In genomic region chr3:11199902-11200678, GRCh38 we compare ENCODE assay signal across 21 cellular contexts. TPM values are rescaled to one million over a fixed set of nuclear protein-coding genes. Genes with fewer than 3 reads are reported as not detected.
DNase-seq lines count a peak whose midpoint lies in the region; ATAC-seq and TF ChIP-seq lines count a peak whose summit lies in the region.
"Had no signal": no experiment of that assay in that cellular context is flagged by ENCODE, and none has a peak within 500 bp of the region (broad histone marks: within the 10 kb centered on the region; RNA-seq: fewer than 3 reads in every experiment).

No MANE protein-coding gene starts in this region.

- DNase-seq in mammary epithelial cell = peak; percentile 55
- DNase-seq in MCF 10A (ENCODE audit: unreplicated experiment) = no peak
- no peak for DNase-seq in WTC11 (ENCODE audit: low spot score)
- no peak for DNase-seq in upper lobe of right lung
- no peak for DNase-seq in trophoblast cell
- DNase-seq in cerebellar cortex (ENCODE audit: low spot score) = no peak
- DNase-seq: activated gamma-delta T cell; BE2C; kidney; NCI-H1105; NCI-H2081 treated with DMSO at 0.1 percent for 48 hours; NK-92 treated with Interleukin-12 subunit alpha and Interleukin-12 subunit beta, amount 100 ng/mL, for 24 hours; PC-9; SIG-M5; T-cell had no signal

- H3K18ac ChIP-seq in trophoblast cell (ENCODE audit: low read length) = no peak overlapping the region

- in situ Hi-C loops in mammary epithelial cell (cut with MboI; ENCODE audit: low sequenced_read_pairs in 2 of 2) = loop anchor here (10.0 to 25.0 kb wide), 2 partner anchors 135 to 438 kb away; no protein-coding TSS in a partner anchor

- no peak overlapping the region for H3K14ac ChIP-seq in trophoblast cell (ENCODE audit: low read length)

- no peak overlapping the region for H3K4me3 ChIP-seq in mammary epithelial cell (replicated peaks in 1 of 3; ENCODE audit: insufficient read depth in 1 of 3, low read depth in 2 of 3, low read length in 3 of 3)
- H3K4me3 ChIP-seq in upper lobe of right lung = no peak overlapping the region
- H3K4me3 ChIP-seq in trophoblast cell (ENCODE audit: low read depth, low read length) = no peak overlapping the region
- H3K4me3 ChIP-seq: A549, breast epithelium, PC-9, skin epidermis had no signal

- H3K27me3 Mint-ChIP-seq in MCF 10A (ENCODE audit: insufficient read depth, unreplicated experiment) = no peaks in the 10 kb centered on the region
- H3K27me3 Mint-ChIP-seq in WTC11 (ENCODE audit: low read depth) = no peaks in the 10 kb centered on the region

- H3K36me3 ChIP-seq in mammary epithelial cell (ENCODE audit: insufficient read depth, low read length) = no peaks in the 10 kb centered on the region
- no peaks in the 10 kb centered on the region for H3K36me3 ChIP-seq in upper lobe of right lung
- no peaks in the 10 kb centered on the region for H3K36me3 ChIP-seq in trophoblast cell (ENCODE audit: control insufficient read depth in 1 of 2, insufficient read depth in 2 of 2, low read length in 2 of 2)
- H3K36me3 ChIP-seq: BE2C, breast epithelium had no signal

- 94% methylated on average over 3 of the region's 4 CpGs for WGBS in mammary epithelial cell (ENCODE audit: low coverage, missing lambda C conversion rate)
- WGBS in trophoblast cell (ENCODE audit: extremely low coverage, insufficient coverage, insufficient read length) = no CpG with 5 or more reads among the region's 4 CpGs

- H3K4me1 Mint-ChIP-seq in MCF 10A (ENCODE audit: insufficient read depth, unreplicated experiment) (peaks cover 33% of the 10 kb centered on the region), WTC11 (peaks cover 26% of the 10 kb centered on the region)

- H3K9me3 Mint-ChIP-seq in MCF 10A (ENCODE audit: unreplicated experiment) (no peaks in the 10 kb centered on the region), WTC11 (0 out of 2 replicates have a peak, but pooled peaks cover 3% of the 10 kb centered on the region)
- H3K9me3 Mint-ChIP-seq: T-cell had no signal

- H3K27ac ChIP-seq in mammary epithelial cell (ENCODE audit: insufficient read depth, low read depth, low read length) (no peak overlapping the region), upper lobe of right lung (peak overlapping the region; percentile 2), trophoblast cell (ENCODE audit: low read depth, low read length) (no peak overlapping the region)
- H3K27ac ChIP-seq: PC-9 had no signal

- H3K79me1 ChIP-seq in trophoblast cell (ENCODE audit: low read length) = peaks cover 4% of the 10 kb centered on the region

- POLR2A ChIA-PET in MCF 10A (lab: Yijun Ruan, JAX) = interaction anchor here (0.7 to 2.6 kb wide), 4 partner anchors 12 to 139 kb away, joined by 3 to 11 read pairs (median 5); partner anchors contain the start of gene ATG7
- POLR2A ChIA-PET in WTC11 (lab: Charles Lee) = no interaction called here

- intact Hi-C loops in mammary epithelial cell (cut with micrococcal nuclease) (no loop called here), MCF 10A (cut with micrococcal nuclease) (loop anchor here (2.0 kb wide), 1 partner anchor 15 kb away; no protein-coding TSS in a partner anchor), upper lobe of right lung (cut with DNase I) (no loop called here)

- CTCF ChIA-PET in mammary epithelial cell (lab: Charles Lee; ENCODE audit: low non-redundant PET) = no interaction called here
- CTCF ChIA-PET in MCF 10A (lab: Yijun Ruan, JAX) = interaction anchor here (0.6 to 2.7 kb wide), 5 partner anchors 22 to 249 kb away, joined by 3 to 11 read pairs (median 3); no protein-coding TSS in a partner anchor
- CTCF ChIA-PET in WTC11 (lab: Charles Lee) = interaction anchor here (1.9 to 2.0 kb wide), 2 partner anchors 45 to 139 kb away, joined by 6 to 9 read pairs; partner anchors contain the start of gene HRH1

- dilution Hi-C loops in mammary epithelial cell (cut with HindIII; ENCODE audit: low sequenced_read_pairs) = no loop called here

- H3K4me1 ChIP-seq in mammary epithelial cell (ENCODE audit: insufficient read depth, low read length) (peaks cover 38% of the 10 kb centered on the region), upper lobe of right lung (peaks cover 26% of the 10 kb centered on the region), trophoblast cell (ENCODE audit: control insufficient read depth in 1 of 2, insufficient read depth in 2 of 2, low read length in 2 of 2) (peaks cover 0 to 12% of the 10 kb centered on the region in 2 experiments)
- H3K4me1 ChIP-seq: BE2C, breast epithelium had no signal

- no peaks in the 10 kb centered on the region for H4K20me1 ChIP-seq in mammary epithelial cell (ENCODE audit: insufficient read depth, low read length)

- no peak overlapping the region for H3K23ac ChIP-seq in trophoblast cell (ENCODE audit: low read length)

- H3K27ac Mint-ChIP-seq in MCF 10A (ENCODE audit: low read depth, unreplicated experiment) = no peak overlapping the region
- no peak overlapping the region for H3K27ac Mint-ChIP-seq in WTC11
- H3K27ac Mint-ChIP-seq: T-cell had no signal

- TF ChIP-seq CTCF in mammary epithelial cell (conservative IDR thresholded peaks at IDR 0.05 in 1 of 2, IDR thresholded peaks at IDR 0.05 in 1 of 2; ENCODE audit: extremely low read depth in 1 of 2, insufficient read depth in 1 of 2, low read depth in 1 of 2, low read length in 2 of 2) = no peak
- no peak for TF ChIP-seq CTCF in MCF 10A (IDR thresholded peaks at IDR 0.05; ENCODE audit: unreplicated experiment)
- TF ChIP-seq CTCF in WTC11 (IDR thresholded peaks at IDR 0.05) = no peak
- TF ChIP-seq CTCF in upper lobe of right lung (IDR thresholded peaks at IDR 0.05) = no peak

- no peak overlapping the region for H2AK5ac ChIP-seq in trophoblast cell (ENCODE audit: low read length)

- H3K36me3 Mint-ChIP-seq in MCF 10A (ENCODE audit: insufficient read depth, unreplicated experiment) = peaks cover 18% of the 10 kb centered on the region
- H3K36me3 Mint-ChIP-seq in WTC11 = no peaks in the 10 kb centered on the region
- H3K36me3 Mint-ChIP-seq: T-cell had no signal

- H2BK12ac ChIP-seq in trophoblast cell (ENCODE audit: low read length) = no peak overlapping the region

- H3K9me3 ChIP-seq in mammary epithelial cell (replicated peaks; ENCODE audit: insufficient read depth, low read length) (no peaks in the 10 kb centered on the region), upper lobe of right lung (no peaks in the 10 kb centered on the region), trophoblast cell (ENCODE audit: insufficient read depth, low read depth, low read length) (peaks cover 2% of the 10 kb centered on the region)
- H3K9me3 ChIP-seq: A549, BE2C, breast epithelium had no signal

- no peaks in the 10 kb centered on the region for H3K27me3 ChIP-seq in mammary epithelial cell (ENCODE audit: insufficient read depth, low read length)
- no peaks in the 10 kb centered on the region for H3K27me3 ChIP-seq in upper lobe of right lung
- H3K27me3 ChIP-seq in trophoblast cell (ENCODE audit: insufficient read depth, low read length) = no peaks in the 10 kb centered on the region
- H3K27me3 ChIP-seq: BE2C, breast epithelium had no signal

- no peak overlapping the region for H4K12ac ChIP-seq in trophoblast cell (ENCODE audit: low read depth, low read length)

- no peak overlapping the region for H3K4me3 Mint-ChIP-seq in MCF 10A (ENCODE audit: unreplicated experiment)
- no peak overlapping the region for H3K4me3 Mint-ChIP-seq in WTC11
- H3K4me3 Mint-ChIP-seq: T-cell had no signal

- no peak overlapping the region for H4K8ac ChIP-seq in trophoblast cell (ENCODE audit: low read depth, low read length)

- no peak overlapping the region for H3K9ac ChIP-seq in mammary epithelial cell (ENCODE audit: insufficient read depth, low read length)
- H3K9ac ChIP-seq in trophoblast cell (ENCODE audit: low read length) = no peak overlapping the region

- no peak overlapping the region for H3K4ac ChIP-seq in trophoblast cell (ENCODE audit: low read depth, low read length)

- BruUV-seq in mammary epithelial cell (replicated peaks; lab: Mats Ljungman, UMichigan) (no TSS peak), MCF 10A (replicated peaks; lab: Mats Ljungman, UMichigan) (no TSS peak)

- H4K91ac ChIP-seq in trophoblast cell (ENCODE audit: low read depth, low read length) = no peak overlapping the region

- H2AFZ ChIP-seq in mammary epithelial cell (ENCODE audit: low read depth, low read length) (no peak overlapping the region), trophoblast cell (ENCODE audit: insufficient read depth, low read length, poor library complexity) (no peak overlapping the region)
- H2AFZ ChIP-seq: PC-9 had no signal

- no peak overlapping the region for H2BK5ac ChIP-seq in trophoblast cell (ENCODE audit: low read depth, low read length, poor library complexity)

- H2BK120ac ChIP-seq in trophoblast cell (ENCODE audit: insufficient read depth, low read length, poor library complexity) = no peak overlapping the region

- H3K79me2 ChIP-seq in mammary epithelial cell (ENCODE audit: insufficient read depth, low read length) (no peaks in the 10 kb centered on the region), trophoblast cell (ENCODE audit: control insufficient read depth, insufficient read depth, low read length, poor library complexity) (no peaks in the 10 kb centered on the region)

- H3K4me2 ChIP-seq in mammary epithelial cell (ENCODE audit: insufficient read depth, low read depth, low read length) (no peak overlapping the region), trophoblast cell (ENCODE audit: low read length) (no peak overlapping the region)
- H3K4me2 ChIP-seq: A549, PC-9 had no signal

- ATAC-seq in WTC11 = no peak
- ATAC-seq in esophagus mucosa = peak; percentile 28
- no peak for ATAC-seq in upper lobe of right lung
- no peak for ATAC-seq in HG03097 (IDR thresholded peaks at IDR 0.05; ENCODE audit: low FRiP score, unreplicated experiment)
- ATAC-seq: A549; activated CD4-positive, CD25-positive, alpha-beta regulatory T cell treated with anti-CD3 and anti-CD28 coated beads, Interleukin-2, amount 50 U/mL, for 24 hours; T-cell had no signal

RNA-seq across cellular contexts. Expression of gene HRH1, which starts 45.8 kb away (rescaled TPM):
- total RNA-seq in mammary epithelial cell (under 1 TPM; 0.28 to 0.33 TPM), MCF 10A (2022) (11.0 and 14.8 TPM in 2 replicates), WTC11 (2021) (0.05 TPM in 1 of 3 replicates, not detected in the others), esophagus mucosa (4.2 TPM), upper lobe of right lung (12.0 TPM)
- polyA plus RNA-seq in mammary epithelial cell = 2.2 TPM
- 10.2 TPM for polyA minus RNA-seq in mammary epithelial cell
- 0.81 and 0.97 TPM in 2 replicates for polyA plus RNA-seq in trophoblast cell (2013)
